ENCODE assay signal across 8 cellular contexts in the genomic region with DNA sequence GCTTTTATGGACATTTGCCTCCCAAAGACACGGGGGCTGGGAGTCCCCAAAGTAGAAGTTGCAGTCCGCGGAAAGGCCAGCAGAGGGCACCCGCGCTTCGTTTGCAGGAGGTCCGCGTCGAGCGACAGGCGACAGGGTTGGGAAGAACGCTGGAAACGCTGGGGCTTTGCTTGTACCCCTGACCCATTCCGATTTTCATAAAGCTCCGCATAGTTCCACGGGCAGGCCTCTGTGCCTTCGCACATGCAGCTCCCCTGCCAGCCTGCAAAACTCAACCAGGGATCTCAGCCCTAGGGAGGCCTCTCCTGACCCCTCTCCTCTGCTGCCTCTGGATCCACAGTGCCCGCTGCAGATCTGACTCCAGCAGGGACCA. TPM values are rescaled to one million over a fixed set of nuclear protein-coding genes. Genes with fewer than 3 reads are reported as not detected.
DNase-seq lines count a peak whose midpoint lies in the region; ATAC-seq and TF ChIP-seq lines count a peak whose summit lies in the region.

No MANE protein-coding gene starts in this region.

- peaks cover 3% of the 10 kb centered on the region for H3K27me3 ChIP-seq in CD4-positive, alpha-beta memory T cell (ENCODE audit: insufficient read depth, low read length)
- H3K27me3 ChIP-seq in Panc1 (ENCODE audit: control insufficient read depth, insufficient read depth, low read length) (no peaks in the 10 kb centered on the region), fibroblast of lung (ENCODE audit: control insufficient read depth, insufficient read depth, low read length) (no peaks in the 10 kb centered on the region)

- H3K27me3 Mint-ChIP-seq in CD4-positive, alpha-beta memory T cell = peaks cover 12 to 26% of the 10 kb centered on the region in 2 donors
- H3K27me3 Mint-ChIP-seq in natural killer cell (ENCODE audit: low read depth in 2 of 2) = peaks cover 22 to 35% of the 10 kb centered on the region in 2 donors

- H3K4me1 Mint-ChIP-seq in CD4-positive, alpha-beta memory T cell = peaks cover 0 to 5% (median 4%) of the 10 kb centered on the region in 4 donors
- peaks cover 12 to 15% of the 10 kb centered on the region in 2 donors for H3K4me1 Mint-ChIP-seq in natural killer cell

- ATAC-seq in Panc1 (peak; percentile 86), natural killer cell (peak; percentile 67 to 91 (median 83)), GM21381 (IDR thresholded peaks at IDR 0.05; ENCODE audit: unreplicated experiment) (no peak)

- no peaks in the 10 kb centered on the region for H4K20me1 ChIP-seq in fibroblast of lung (ENCODE audit: control insufficient read depth, extremely low read depth, insufficient read depth, low read length)

- CTCF ChIA-PET in CD4-positive, alpha-beta memory T cell (lab: Charles Lee; ENCODE audit: partially characterized antibody) = interaction anchor here (0.6 to 7.5 kb wide), 29 partner anchors 8 to 747 kb away, joined by 3 to 109 read pairs (median 5); no protein-coding TSS in a partner anchor
- CTCF ChIA-PET in Panc1 (lab: Charles Lee) = interaction anchor here (0.5 to 4.4 kb wide), 8 partner anchors 11 to 294 kb away, joined by 3 to 71 read pairs (median 4); no protein-coding TSS in a partner anchor

- POLR2A ChIA-PET in CD4-positive, alpha-beta memory T cell (lab: Charles Lee; ENCODE audit: partially characterized antibody) = interaction anchor here (0.8 kb wide), 1 partner anchor 83 kb away, joined by 3 read pairs; no protein-coding TSS in a partner anchor
- POLR2A ChIA-PET in Panc1 (lab: Charles Lee) = interaction anchor here (0.7 to 1.0 kb wide), 2 partner anchors 110 to 120 kb away, joined by 3 read pairs; no protein-coding TSS in a partner anchor

- intact Hi-C loops in CD4-positive, alpha-beta memory T cell (cut with micrococcal nuclease) = loop anchor here (1.0 to 5.0 kb wide), 3 partner anchors 109 to 745 kb away; no protein-coding TSS in a partner anchor
- intact Hi-C loops in Panc1 (cut with micrococcal nuclease; ENCODE audit: unreplicated experiment) = loop anchor here (1.0 kb wide), 1 partner anchor 109 kb away; no protein-coding TSS in a partner anchor
- intact Hi-C loops in natural killer cell (cut with micrococcal nuclease) = loop anchor here (1.0 kb wide), 2 partner anchors 109 to 127 kb away; no protein-coding TSS in a partner anchor

- no peaks in the 10 kb centered on the region for H3K36me3 ChIP-seq in CD4-positive, alpha-beta memory T cell (ENCODE audit: insufficient read depth, low read length)
- H3K36me3 ChIP-seq in Panc1 (ENCODE audit: control insufficient read depth, insufficient read depth, low read length) (no peaks in the 10 kb centered on the region), fibroblast of lung (ENCODE audit: control insufficient read depth, insufficient read depth, low read length) (no peaks in the 10 kb centered on the region)

- peaks cover 5% of the 10 kb centered on the region for H3K4me1 ChIP-seq in CD4-positive, alpha-beta memory T cell (ENCODE audit: insufficient read depth, low read length)
- H3K4me1 ChIP-seq in Panc1 (ENCODE audit: control insufficient read depth, insufficient read depth, low read length) = no peaks in the 10 kb centered on the region
- peaks cover 2% of the 10 kb centered on the region for H3K4me1 ChIP-seq in fibroblast of lung (ENCODE audit: control insufficient read depth, extremely low read depth, insufficient read depth, low read length)

- in situ Hi-C loops in Panc1 (cut with HindIII; ENCODE audit: low pct_unique_long_range_greater_than_20kb, low sequenced_read_pairs) = loop anchor here (25.0 kb wide), 1 partner anchor 110 kb away; the partner anchor contains the start of gene SDC3

- H3K9me3 Mint-ChIP-seq in CD4-positive, alpha-beta memory T cell = peaks cover 0 to 2% (median 0%) of the 10 kb centered on the region in 8 donors
- H3K9me3 Mint-ChIP-seq in natural killer cell = no peaks in the 10 kb centered on the region

- H3K4me2 ChIP-seq in fibroblast of lung (ENCODE audit: extremely low read depth, insufficient read depth, low read length) = no peak overlapping the region

- peak overlapping the region in 2 of 8 donors; percentile 25 to 27 for H3K4me3 Mint-ChIP-seq in CD4-positive, alpha-beta memory T cell
- no peak overlapping the region for H3K4me3 Mint-ChIP-seq in natural killer cell

- no peaks in the 10 kb centered on the region for H3K79me2 ChIP-seq in fibroblast of lung (ENCODE audit: control insufficient read depth, insufficient read depth, low read length)

- BruUV-seq in Panc1 (replicated peaks; lab: Mats Ljungman, UMichigan) = no TSS peak

- no peak overlapping the region for H3K27ac ChIP-seq in CD4-positive, alpha-beta memory T cell (ENCODE audit: low read depth, low read length)
- no peak overlapping the region for H3K27ac ChIP-seq in Panc1 (ENCODE audit: low read length)
- H3K27ac ChIP-seq in fibroblast of lung (ENCODE audit: insufficient read depth, low read length) = no peak overlapping the region

- DNase-seq in CD4-positive, alpha-beta memory T cell = peak; percentile 64 to 77 (median 66)
- DNase-seq in HUDEP-2 (lab: John Stamatoyannopoulos, UW; ENCODE audit: unreplicated experiment in 76 of 76) (peak in 62 of 76 experiments; percentile 12 to 84 (median 55)), Panc1 (ENCODE audit: low read depth, low spot score) (no peak), fibroblast of lung (ENCODE audit: low read depth in 2 of 2) (peak; percentile 28 to 63), natural killer cell (peak; percentile 82)
- peak; percentile 91 to 92 for DNase-seq in activated T-cell treated with anti-CD3 and anti-CD28 coated beads, Interleukin-2, amount 50 U/mL, for 48 hours
- peak; percentile 31 to 79 (median 62) for DNase-seq in stimulated activated naive CD4-positive, alpha-beta T cell (lab: John Stamatoyannopoulos, UW)

- H3K9ac ChIP-seq in fibroblast of lung (ENCODE audit: insufficient read depth, low read length) = no peak overlapping the region

- H3K4me3 ChIP-seq in CD4-positive, alpha-beta memory T cell (ENCODE audit: low read length in 2 of 2) = no peak overlapping the region
- H3K4me3 ChIP-seq in Panc1 (ENCODE audit: low read depth in 2 of 2, low read length in 2 of 2) = peak overlapping the region in 1 of 2 experiments; percentile 36; a peak in 2 of 4 replicates
- H3K4me3 ChIP-seq in fibroblast of lung (replicated peaks in 1 of 4; ENCODE audit: control extremely low read depth in 1 of 4, insufficient read depth in 1 of 4, low read depth in 3 of 4, low read length in 4 of 4) = no peak overlapping the region

- H2AFZ ChIP-seq in fibroblast of lung (ENCODE audit: low read length) = no peak overlapping the region

- no peaks in the 10 kb centered on the region for H3K36me3 Mint-ChIP-seq in CD4-positive, alpha-beta memory T cell
- no peaks in the 10 kb centered on the region for H3K36me3 Mint-ChIP-seq in natural killer cell

- no peaks in the 10 kb centered on the region for H3K9me3 ChIP-seq in CD4-positive, alpha-beta memory T cell (ENCODE audit: control insufficient read depth in 1 of 2, low read length in 2 of 2)
- H3K9me3 ChIP-seq in Panc1 (ENCODE audit: control insufficient read depth, insufficient read depth, low read depth, low read length) = no peaks in the 10 kb centered on the region
- no peaks in the 10 kb centered on the region for H3K9me3 ChIP-seq in fibroblast of lung (ENCODE audit: control insufficient read depth, insufficient read depth, low read depth, low read length)

- H3K27ac Mint-ChIP-seq in CD4-positive, alpha-beta memory T cell = peak overlapping the region in 2 of 7 donors; percentile 36 to 80
- H3K27ac Mint-ChIP-seq in natural killer cell = no peak overlapping the region

- peak; percentile 98 for TF ChIP-seq CTCF in Panc1 (IDR thresholded peaks at IDR 0.05)
- TF ChIP-seq CTCF in fibroblast of lung (conservative IDR thresholded peaks at IDR 0.05 in 1 of 2, IDR thresholded peaks at IDR 0.05 in 1 of 2; ENCODE audit: low read depth in 1 of 2, low read length in 2 of 2) = peak; percentile 89 to 92
- TF ChIP-seq CTCF in natural killer cell (IDR thresholded peaks at IDR 0.05) = peak; percentile 94

RNA-seq across cellular contexts. Expression of gene LAPTM5, which starts 44.2 kb away (rescaled TPM):
- total RNA-seq in CD4-positive, alpha-beta memory T cell = 100 to 1,000 TPM; 587 to 608 TPM
- polyA plus RNA-seq in CD4-positive, alpha-beta memory T cell = 100 to 1,000 TPM; 563 to 851 TPM
- total RNA-seq in Panc1 (2021; ENCODE audit: unreplicated experiment) (1.9 TPM), fibroblast of lung (under 0.01 TPM in 2 replicates), natural killer cell (100 to 1,000 TPM; 520 to 674 (median 533) TPM)
- 0.55 TPM for polyA plus RNA-seq in Panc1 (2012; ENCODE audit: insufficient read length)
- 0.25 and 0.32 TPM in 2 replicates for polyA plus RNA-seq in fibroblast of lung
- polyA plus RNA-seq in fibroblast of lung (2012) = 0.06 and 0.19 TPM in 2 replicates
- polyA minus RNA-seq in fibroblast of lung (ENCODE audit: low replicate concordance) = 0.70 and 3.4 TPM in 2 replicates

Comparison
In these comparisons a context has a peak if more than half of its experiments do, and no peak if none do; other contexts are left out.
1. RNA of gene LAPTM5, which starts 44.2 kb away (total RNA-seq): 587 to 608 TPM in CD4-positive, alpha-beta memory T cell and 520 to 674 TPM in natural killer cell; 1.9 TPM in Panc1 (single experiment) and under 0.01 TPM in fibroblast of lung; every median in the first group is over 100 times any median in the second.
2. Peak in every context shown above with its lines, with median percentiles within 50 percentile points of each other: CTCF ChIP-seq.